Comparison of ENCODE assay signal across 8 cellular contexts in the genomic region with DNA sequence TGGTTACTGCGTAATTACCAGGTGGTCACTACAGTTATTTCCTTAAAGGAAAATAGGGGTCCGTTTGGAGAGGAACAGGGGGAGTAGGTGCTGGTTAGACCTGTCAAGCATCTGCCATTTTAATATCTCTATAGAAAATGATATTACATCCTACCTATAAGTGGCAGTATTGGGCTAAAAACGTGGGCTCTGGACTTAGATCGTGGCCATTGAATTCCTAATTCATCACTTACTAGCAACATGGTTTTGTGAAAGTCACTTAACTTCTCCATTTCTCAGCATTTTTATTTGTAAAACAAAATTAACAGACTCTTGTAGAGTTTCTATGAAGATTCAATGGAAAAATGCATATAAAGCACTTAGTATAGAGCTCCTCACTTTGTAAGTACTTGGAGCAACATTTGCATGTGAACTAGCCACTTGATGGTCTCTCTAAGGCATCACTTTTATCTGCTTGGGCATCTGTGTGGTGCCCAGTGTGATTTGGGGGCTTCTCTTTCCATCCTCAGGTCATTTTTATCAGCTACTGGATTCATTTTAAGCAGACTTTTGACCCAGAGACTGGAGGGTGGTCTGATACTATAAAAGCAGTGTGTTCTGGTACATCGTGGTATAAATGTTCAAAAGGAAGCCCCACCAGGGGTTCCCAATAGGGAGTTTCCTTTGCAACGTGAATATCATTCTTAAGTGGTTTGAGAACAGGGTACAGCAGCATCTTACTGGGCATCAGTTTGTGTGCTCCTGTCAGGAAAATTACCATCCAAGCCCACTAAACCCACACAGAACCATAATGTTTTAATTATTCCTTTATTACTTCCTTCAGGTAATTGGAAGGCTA. TPM values are rescaled to one million over a fixed set of nuclear protein-coding genes. Genes with fewer than 3 reads are reported as not detected.
DNase-seq lines count a peak whose midpoint lies in the region; ATAC-seq, FAIRE-seq and TF ChIP-seq lines count a peak whose summit lies in the region.

No MANE protein-coding gene starts in this region.

- H3K27me3 Mint-ChIP-seq in stimulated activated naive CD8-positive, alpha-beta T cell treated with anti-CD3 and anti-CD28 coated beads, Interleukin-15, amount 100 ng/mL, for 72 hours: no peaks in the 10 kb centered on the region

- H3K9me1 ChIP-seq in K562 (ENCODE audit: control insufficient read depth, insufficient read depth, low read length): no peaks in the 10 kb centered on the region

- H3K36me3 ChIP-seq in K562 (ENCODE audit: control insufficient read depth, insufficient read depth, low read length) (no peaks in the 10 kb centered on the region), lung (ENCODE audit: control insufficient read depth in 2 of 2, insufficient read depth in 2 of 2, low read length in 2 of 2) (no peaks in the 10 kb centered on the region)

- ATAC-seq in stimulated activated naive CD8-positive, alpha-beta T cell treated with anti-CD3 and anti-CD28 coated beads, Interleukin-15, amount 100 ng/mL, for 72 hours: peak; percentile 60
- ATAC-seq in stimulated activated naive CD8-positive, alpha-beta T cell treated with anti-CD3 and anti-CD28 coated beads, Interleukin-15, Interleukin-2, amounts not matched to agents 100 U/mL and 50 U/mL, for 24 hours: no peak
- ATAC-seq in HG03064 (IDR thresholded peaks at IDR 0.05; ENCODE audit: low read depth, unreplicated experiment) (peak; percentile 78), K562 (peak; percentile 89), lung (ENCODE audit: insufficient read depth, low FRiP score) (peak; percentile 72)

- H3K4me1 ChIP-seq in K562 (replicated peaks in 1 of 2; ENCODE audit: control insufficient read depth in 2 of 2, insufficient read depth in 2 of 2, low read length in 2 of 2) (no peaks in the 10 kb centered on the region; a peak in 1 of 5 replicates), lung (ENCODE audit: control insufficient read depth in 2 of 2, insufficient read depth in 2 of 2, low read length in 2 of 2) (no peaks in the 10 kb centered on the region)

- H3K9me3 ChIP-seq in K562 (replicated peaks; ENCODE audit: control insufficient read depth, insufficient read depth, low read depth, low read length) (no peaks in the 10 kb centered on the region), lung (ENCODE audit: control insufficient read depth in 2 of 2, insufficient read depth in 1 of 2, low read length in 1 of 2) (no peaks in the 10 kb centered on the region)

- peak; percentile 87 to 89 for TF ChIP-seq RAD21 in K562 (CRISPR knock-in tag; conservative IDR thresholded peaks at IDR 0.05 in 1 of 2, IDR thresholded peaks at IDR 0.05 in 1 of 2)

- no peak overlapping the region for H3K9ac ChIP-seq in K562 (ENCODE audit: insufficient read depth in 1 of 2, low read depth in 2 of 2, low read length in 2 of 2)

- TF ChIP-seq CTCF in K562 (IDR thresholded peaks at IDR 0.05 in 2 of 3, conservative IDR thresholded peaks at IDR 0.05 in 1 of 3; ENCODE audit: insufficient read depth in 2 of 3, low read depth in 1 of 3, low read length in 3 of 3) (peak; percentile 48 to 81 (median 61); a peak in 5 of 6 replicates), lung (IDR thresholded peaks at IDR 0.05; ENCODE audit: control extremely low read depth, extremely low read depth) (peak; percentile 15)

- no peak for TF ChIP-seq POLR2A in K562 (conservative IDR thresholded peaks at IDR 0.05)

- no peak overlapping the region for H3K27ac Mint-ChIP-seq in stimulated activated naive CD8-positive, alpha-beta T cell treated with anti-CD3 and anti-CD28 coated beads, Interleukin-15, amount 100 ng/mL, for 72 hours

- TF ChIP-seq EP300 in K562 (IDR thresholded peaks at IDR 0.05; ENCODE audit: low read length): no peak

- H3K4me3 ChIP-seq in K562 (no peak overlapping the region), lung (no peak overlapping the region)

- POLR2A ChIA-PET in K562 (lab: Yijun Ruan, JAX): no interaction called here

- DNase-seq in stimulated activated naive CD8-positive, alpha-beta T cell treated with anti-CD3 and anti-CD28 coated beads, Interleukin-15, amount 100 ng/mL, for 72 hours: no peak
- DNase-seq in stimulated activated naive CD8-positive, alpha-beta T cell treated with anti-CD3 and anti-CD28 coated beads, Interleukin-15, Interleukin-2, amounts not matched to agents 100 U/mL and 50 U/mL, for 24 hours: no peak
- DNase-seq in NCI-H2171 treated with DMSO at 0.1 percent for 48 hours (lab: John Stamatoyannopoulos, UW): peak; percentile 48
- DNase-seq in K562 (ENCODE audit: extremely low read depth in 1 of 4, low spot score in 3 of 4): peak in 3 of 4 experiments; percentile 19 to 58 (median 51)
- DNase-seq in lung (ENCODE audit: low spot score): no peak
- DNase-seq in cerebellar cortex (ENCODE audit: low spot score): no peak
- no peak for DNase-seq in stimulated activated CD4-positive, alpha-beta T cell treated with anti-CD3 and anti-CD28 coated beads, Interleukin-15, amount 100 ng/mL, for 24 hours

- BruUV-seq in K562 (replicated peaks; lab: Mats Ljungman, UMichigan): no TSS peak

- H3K4me2 ChIP-seq in K562 (ENCODE audit: insufficient read depth, low read length): no peak overlapping the region

- H3K79me2 ChIP-seq in K562 (ENCODE audit: control insufficient read depth, insufficient read depth, low read length): no peaks in the 10 kb centered on the region

- H4K20me1 ChIP-seq in K562 (replicated peaks; ENCODE audit: control insufficient read depth, insufficient read depth, low read length): no peaks in the 10 kb centered on the region

- peak; percentile 72 for FAIRE-seq in K562 (lab: Jason Lieb, UNC)

- in situ Hi-C loops in K562 (cut with MboI): loop anchor here (10.0 kb wide), 1 partner anchor 372 kb away; a partner anchor contains a TSS

- 17% methylated on average over 6 of the region's 6 CpGs for WGBS in K562 (ENCODE audit: insufficient coverage, low coverage, missing lambda C conversion rate)
- 23 to 24% methylated on average over 6 of the region's 6 CpGs for WGBS in lung, 2 donors

- no peak overlapping the region for H3K4me3 Mint-ChIP-seq in stimulated activated naive CD8-positive, alpha-beta T cell treated with anti-CD3 and anti-CD28 coated beads, Interleukin-15, amount 100 ng/mL, for 72 hours

- H3K27me3 ChIP-seq in K562 (ENCODE audit: control insufficient read depth in 2 of 2, insufficient read depth in 2 of 2, low read length in 2 of 2): no peaks in the 10 kb centered on the region
- H3K27me3 ChIP-seq in lung (ENCODE audit: control insufficient read depth, insufficient read depth): no peaks in the 10 kb centered on the region

- H3K4me1 Mint-ChIP-seq in stimulated activated naive CD8-positive, alpha-beta T cell treated with anti-CD3 and anti-CD28 coated beads, Interleukin-15, amount 100 ng/mL, for 72 hours: no peaks in the 10 kb centered on the region

- H3K27ac ChIP-seq in K562 (ENCODE audit: extremely low read depth, low read depth, low read length) (no peak overlapping the region), lung (ENCODE audit: low read depth in 1 of 2, low read length in 1 of 2) (no peak overlapping the region)

- peak overlapping the region; percentile 50; the same call in 1 of the 2 replicates for H2AFZ ChIP-seq in K562 (ENCODE audit: low read depth, low read length)

- CTCF ChIA-PET in K562 (lab: Yijun Ruan, JAX; ENCODE audit: low intra/inter-chr PET ratio): interaction anchor here (0.6 to 1.8 kb wide), 7 partner anchors 69 to 907 kb away, joined by 3 to 15 read pairs (median 5); no protein-coding TSS in a partner anchor

- H3K9me3 Mint-ChIP-seq in stimulated activated naive CD8-positive, alpha-beta T cell treated with anti-CD3 and anti-CD28 coated beads, Interleukin-15, amount 100 ng/mL, for 72 hours: no peaks in the 10 kb centered on the region

- intact Hi-C loops in K562 (cut with micrococcal nuclease): loop anchor here (1.0 to 5.0 kb wide), 8 partner anchors 64 to 649 kb away; a partner anchor contains a TSS

TF ChIP-seq in K562, 482 proteins besides CTCF, POLR2A, EP300 and RAD21 (continues in another document):
- TF ChIP-seq OTX1 (CRISPR knock-in tag; IDR thresholded peaks at IDR 0.05): no peak
- TF ChIP-seq TGIF2 (CRISPR knock-in tag; IDR thresholded peaks at IDR 0.05): no peak
- no peak for TF ChIP-seq ZNF444 (CRISPR knock-in tag; IDR thresholded peaks at IDR 0.05)
- TF ChIP-seq ZNF699 (CRISPR knock-in tag; IDR thresholded peaks at IDR 0.05; ENCODE audit: insufficient replicate concordance): no peak
- peak in 1 of 3 experiments; percentile 3 for TF ChIP-seq YY1 (IDR thresholded peaks at IDR 0.05; ENCODE audit: borderline replicate concordance in 1 of 3, control insufficient read depth in 1 of 3, extremely low read depth in 1 of 3, insufficient read depth in 3 of 3, insufficient read length in 1 of 3, insufficient replicate concordance in 2 of 3, low read depth in 1 of 3, low read length in 2 of 3)

RNA-seq across cellular contexts. Expression of a gene that starts 42.7 kb away (rescaled TPM):
- total RNA-seq in K562 (2011; cell fraction: chromatin; rRNA removed; ENCODE audit: low replicate concordance): 0.25 TPM in 1 of 2 replicates, not detected in the other
- not detected in 2 replicates for total RNA-seq in K562 (2011; cell fraction: nucleolus; rRNA removed)
- total RNA-seq in K562 (2011; cell fraction: nucleoplasm; rRNA removed): not detected in 2 replicates
- total RNA-seq in K562 (2014; rRNA removed) (under 0.01 and 0.04 TPM in 2 replicates), K562 (2014; rRNA removed; fragmentation: Illumina TruSeq; extraction: Trizol) (0.04 and 0.16 TPM in 2 replicates), K562 (2015; rRNA removed; fragmentation: Illumina TruSeq; extraction: Trizol) (0.08 and 0.25 TPM in 2 replicates), K562 (2021) (0.02 and 0.11 TPM in 2 replicates), lung (1 to 10 TPM; 2.7 to 7.6 TPM)
- polyA plus RNA-seq in K562 (2011; rRNA removed) (0.07 and 0.08 TPM in 2 replicates), K562 (2014; fragmentation: Illumina TruSeq; extraction: Trizol) (0.07 and 0.10 TPM in 2 replicates), K562 (2014; fragmentation: Nextera tagmentation; extraction: Ambion mirVana) (under 1 TPM in 1 of 2 experiments, not detected in 1; 0.04 TPM), K562 (2014; rRNA removed) (0.07 and 0.08 TPM in 2 replicates), lung (1 to 10 TPM; 1.2 to 1.3 TPM)
- polyA plus RNA-seq in K562 (2011; cell fraction: cytosol; rRNA removed): under 0.01 and 0.01 TPM in 2 replicates
- polyA plus RNA-seq in K562 (2011; cell fraction: nucleus; rRNA removed): 0.01 TPM in 1 of 2 replicates, not detected in the other
- 0.10 and 0.40 TPM in 2 replicates for polyA plus RNA-seq in K562 (2012)
- 0.07 TPM in 1 of 2 replicates, not detected in the other for polyA minus RNA-seq in K562 (2011; rRNA and poly(A)+ RNA removed)
- not detected in 2 replicates for polyA minus RNA-seq in K562 (2011; cell fraction: cytosol; rRNA and poly(A)+ RNA removed)
- polyA minus RNA-seq in K562 (2011; cell fraction: nucleus; rRNA and poly(A)+ RNA removed): 0.11 and 0.13 TPM in 2 replicates

Comparison
In these comparisons a context has a peak if more than half of its experiments do, and no peak if none do; other contexts are left out.
1. DNase-seq: peak in NCI-H2171 treated with DMSO at 0.1 percent for 48 hours (single experiment) and K562 (3 of 4); none in stimulated activated naive CD8-positive, alpha-beta T cell treated with anti-CD3 and anti-CD28 coated beads, Interleukin-15, amount 100 ng/mL, for 72 hours (0 of 2), stimulated activated naive CD8-positive, alpha-beta T cell treated with anti-CD3 and anti-CD28 coated beads, Interleukin-15, Interleukin-2, amounts not matched to agents 100 U/mL and 50 U/mL, for 24 hours (single experiment), lung (single experiment), cerebellar cortex (single experiment) and stimulated activated CD4-positive, alpha-beta T cell treated with anti-CD3 and anti-CD28 coated beads, Interleukin-15, amount 100 ng/mL, for 24 hours (single experiment).